Comparison of ENCODE assay signal across 36 cellular contexts in the genomic region with DNA sequence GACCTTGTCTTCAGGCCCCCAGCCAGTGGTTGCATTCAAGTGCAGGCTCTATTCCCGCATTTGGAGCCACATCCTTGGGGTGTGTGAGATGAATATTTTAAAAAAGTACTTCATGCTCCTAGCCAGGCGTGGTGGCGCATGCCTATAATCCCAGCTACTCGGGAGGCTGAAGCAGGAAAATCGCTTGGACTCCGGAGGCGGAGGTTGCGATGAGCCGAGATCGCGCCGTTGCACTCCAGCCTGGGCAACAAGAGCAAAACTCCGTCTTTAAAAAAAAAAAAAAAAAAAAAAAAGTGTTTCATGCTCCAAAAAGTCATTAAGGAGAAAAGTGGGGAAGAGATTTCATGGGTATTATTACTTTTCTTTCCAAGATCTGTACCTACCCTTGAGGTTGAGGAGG. TPM values are rescaled to one million over a fixed set of nuclear protein-coding genes. Genes with fewer than 3 reads are reported as not detected.
"Had no signal": no experiment of that assay in that cellular context is flagged by ENCODE, and none has a peak within 500 bp of the region (broad histone marks: within the 10 kb centered on the region; RNA-seq: fewer than 3 reads in every experiment).

No MANE protein-coding gene starts in this region.

- H3K27me3 Mint-ChIP-seq: activated CD4-positive, alpha-beta T cell treated with anti-CD3 and anti-CD28 coated beads for 36 hours; activated CD4-positive, alpha-beta T cell treated with anti-CD3 and anti-CD28 coated beads, Interleukin-2, amount 10 ng/mL, durations not matched to agents 7 days and 5 days; activated naive CD4-positive, alpha-beta T cell treated with anti-CD3 and anti-CD28 coated beads, Interleukin-2, amount 50 U/mL, for 24 hours; activated naive CD8-positive, alpha-beta T cell; activated T-cell treated with anti-CD3 and anti-CD28 coated beads, Interleukin-2, amount 50 U/mL, for 24 hours had no signal

- H3K4me3 Mint-ChIP-seq: activated CD4-positive, alpha-beta memory T cell treated with anti-CD3 and anti-CD28 coated beads, Interleukin-2, amount 10 ng/mL, durations not matched to agents 7 days and 5 days; activated CD4-positive, alpha-beta T cell treated with anti-CD3 and anti-CD28 coated beads for 36 hours; activated CD4-positive, alpha-beta T cell treated with anti-CD3 and anti-CD28 coated beads, Interleukin-2, amount 10 ng/mL, durations not matched to agents 7 days and 5 days; activated CD8-positive, alpha-beta memory T cell treated with anti-CD3 and anti-CD28 coated beads, Interleukin-2, amount 10 ng/mL, durations not matched to agents 7 days and 5 days; activated CD8-positive, alpha-beta T cell treated with anti-CD3 and anti-CD28 coated beads, Interleukin-2, amount 10 ng/mL, durations not matched to agents 7 days and 5 days; activated naive CD4-positive, alpha-beta T cell treated with anti-CD3 and anti-CD28 coated beads, Interleukin-2, amount 10 ng/mL, durations not matched to agents 7 days and 5 days; activated naive CD4-positive, alpha-beta T cell treated with anti-CD3 and anti-CD28 coated beads, Interleukin-2, amount 50 U/mL, for 24 hours; activated naive CD8-positive, alpha-beta T cell; activated naive CD8-positive, alpha-beta T cell treated with anti-CD3 and anti-CD28 coated beads, Interleukin-2, amount 10 ng/mL, durations not matched to agents 7 days and 5 days; activated naive CD8-positive, alpha-beta T cell treated with anti-CD3 and anti-CD28 coated beads, Interleukin-2, amount 50 U/mL, for 24 hours; activated T-cell treated with anti-CD3 and anti-CD28 coated beads, Interleukin-2, amount 50 U/mL, for 24 hours; T-helper 1 cell treated with Interleukin-12 subunit alpha and Interleukin-12 subunit beta and Interleukin-4 antibody, amounts not matched to agents 30 μg/mL and 1 μg/mL, for 36 hours; T-helper 2 cell treated with Interferon-gamma antibody and Interleukin-4, amounts not matched to agents 5 μg/mL and 100 μg/mL, for 36 hours; WTC11 had no signal

- H3K27ac Mint-ChIP-seq: activated CD4-positive, alpha-beta memory T cell treated with anti-CD3 and anti-CD28 coated beads, Interleukin-2, amount 10 ng/mL, durations not matched to agents 7 days and 5 days; activated CD4-positive, alpha-beta T cell treated with anti-CD3 and anti-CD28 coated beads for 36 hours; activated CD4-positive, alpha-beta T cell treated with anti-CD3 and anti-CD28 coated beads, Interleukin-2, amount 10 ng/mL, durations not matched to agents 7 days and 5 days; activated CD8-positive, alpha-beta memory T cell treated with anti-CD3 and anti-CD28 coated beads, Interleukin-2, amount 10 ng/mL, durations not matched to agents 7 days and 5 days; activated CD8-positive, alpha-beta T cell treated with anti-CD3 and anti-CD28 coated beads, Interleukin-2, amount 10 ng/mL, durations not matched to agents 7 days and 5 days; activated naive CD4-positive, alpha-beta T cell treated with anti-CD3 and anti-CD28 coated beads, Interleukin-2, amount 50 U/mL, for 24 hours; activated naive CD8-positive, alpha-beta T cell; activated naive CD8-positive, alpha-beta T cell treated with anti-CD3 and anti-CD28 coated beads, Interleukin-2, amount 10 ng/mL, durations not matched to agents 7 days and 5 days; activated naive CD8-positive, alpha-beta T cell treated with anti-CD3 and anti-CD28 coated beads, Interleukin-2, amount 50 U/mL, for 24 hours; activated T-cell treated with anti-CD3 and anti-CD28 coated beads, Interleukin-2, amount 50 U/mL, for 24 hours; activated T-helper 2 cell treated with anti-CD3 and anti-CD28 coated beads, Interferon-gamma antibody, Interleukin-2, Interleukin-4, amounts not matched to agents 10 μg/mL and 5 μg/mL and 100 μg/mL, durations not matched to agents 14 hours and 24 hours and 36 hours; T-helper 1 cell treated with Interleukin-12 subunit alpha and Interleukin-12 subunit beta and Interleukin-4 antibody, amounts not matched to agents 30 μg/mL and 1 μg/mL, for 36 hours; T-helper 2 cell treated with Interferon-gamma antibody and Interleukin-4, amounts not matched to agents 5 μg/mL and 100 μg/mL, for 36 hours; WTC11 had no signal

- H3K4me1 ChIP-seq: ascending aorta, breast epithelium had no signal

- DNase-seq: activated CD4-positive, alpha-beta memory T cell treated with anti-CD3 and anti-CD28 coated beads, Interleukin-2, amount 10 ng/mL, durations not matched to agents 7 days and 5 days; activated CD4-positive, alpha-beta T cell treated with anti-CD3 and anti-CD28 coated beads for 1 hour; activated CD4-positive, alpha-beta T cell treated with anti-CD3 and anti-CD28 coated beads for 36 hours; activated CD4-positive, alpha-beta T cell treated with anti-CD3 and anti-CD28 coated beads for 48 hours; activated CD4-positive, alpha-beta T cell treated with anti-CD3 and anti-CD28 coated beads, Interleukin-2, amount 10 ng/mL, durations not matched to agents 7 days and 5 days; activated CD4-positive, alpha-beta T cell treated with anti-CD3 and anti-CD28 coated beads, Interleukin-2, amount 50 U/mL, for 48 hours; activated CD4-positive, CD25-positive, alpha-beta regulatory T cell; activated CD8-positive, alpha-beta memory T cell treated with anti-CD3 and anti-CD28 coated beads for 24 hours; activated CD8-positive, alpha-beta memory T cell treated with anti-CD3 and anti-CD28 coated beads, Interleukin-2, amount 10 ng/mL, durations not matched to agents 7 days and 5 days; activated CD8-positive, alpha-beta memory T cell treated with anti-CD3 and anti-CD28 coated beads, Interleukin-2, amount 50 U/mL, for 48 hours; activated CD8-positive, alpha-beta T cell treated with anti-CD3 and anti-CD28 coated beads, Interleukin-2, amount 10 ng/mL, durations not matched to agents 7 days and 5 days; activated effector memory CD4-positive, alpha-beta T cell treated with Interleukin-2 at 50 U/mL for 16 hours; activated gamma-delta T cell; activated naive CD4-positive, alpha-beta T cell treated with anti-CD3 and anti-CD28 coated beads, Interleukin-2, amount 10 ng/mL, durations not matched to agents 7 days and 5 days; activated naive CD4-positive, alpha-beta T cell treated with Interleukin-2 at 50 U/mL for 16 hours; activated naive CD8-positive, alpha-beta T cell treated with anti-CD3 and anti-CD28 coated beads, Interleukin-2, amount 10 ng/mL, durations not matched to agents 7 days and 5 days; activated naive CD8-positive, alpha-beta T cell treated with anti-CD3 and anti-CD28 coated beads, Interleukin-2, amount 50 U/mL, for 24 hours; activated T-cell treated with anti-CD3 and anti-CD28 coated beads, Interleukin-2, amount 50 U/mL, for 24 hours; activated T-cell treated with anti-CD3 and anti-CD28 coated beads, Interleukin-2, amount 50 U/mL, for 48 hours; amygdala; anterior cingulate cortex; brain microvascular endothelial cell; central memory CD4-positive, alpha-beta T cell; T-helper 1 cell; T-helper 2 cell; T-helper 9 cell had no signal

- H3K9me3 Mint-ChIP-seq: activated CD4-positive, alpha-beta memory T cell treated with anti-CD3 and anti-CD28 coated beads, Interleukin-2, amount 10 ng/mL, durations not matched to agents 7 days and 5 days; activated CD4-positive, alpha-beta T cell treated with anti-CD3 and anti-CD28 coated beads, Interleukin-2, amount 10 ng/mL, durations not matched to agents 7 days and 5 days; activated naive CD4-positive, alpha-beta T cell treated with anti-CD3 and anti-CD28 coated beads, Interleukin-2, amount 10 ng/mL, durations not matched to agents 7 days and 5 days; activated naive CD4-positive, alpha-beta T cell treated with anti-CD3 and anti-CD28 coated beads, Interleukin-2, amount 50 U/mL, for 24 hours; activated naive CD8-positive, alpha-beta T cell treated with anti-CD3 and anti-CD28 coated beads, Interleukin-2, amount 10 ng/mL, durations not matched to agents 7 days and 5 days; activated naive CD8-positive, alpha-beta T cell treated with anti-CD3 and anti-CD28 coated beads, Interleukin-2, amount 50 U/mL, for 24 hours; activated T-cell treated with anti-CD3 and anti-CD28 coated beads, Interleukin-2, amount 50 U/mL, for 24 hours; activated T-helper 2 cell treated with anti-CD3 and anti-CD28 coated beads, Interferon-gamma antibody, Interleukin-2, Interleukin-4, amounts not matched to agents 10 μg/mL and 5 μg/mL and 100 μg/mL, durations not matched to agents 14 hours and 24 hours and 36 hours; T-helper 1 cell treated with Interleukin-12 subunit alpha and Interleukin-12 subunit beta and Interleukin-4 antibody, amounts not matched to agents 30 μg/mL and 1 μg/mL, for 36 hours; T-helper 2 cell treated with Interferon-gamma antibody and Interleukin-4, amounts not matched to agents 5 μg/mL and 100 μg/mL, for 36 hours; WTC11 had no signal

- ATAC-seq: activated CD4-positive, alpha-beta T cell treated with anti-CD3 and anti-CD28 coated beads for 36 hours; activated CD4-positive, CD25-positive, alpha-beta regulatory T cell treated with anti-CD3 and anti-CD28 coated beads, Interleukin-2, amount 50 U/mL, for 24 hours; activated CD8-positive, alpha-beta memory T cell treated with anti-CD3 and anti-CD28 coated beads, Interleukin-2, amount 10 ng/mL, durations not matched to agents 7 days and 5 days; activated CD8-positive, alpha-beta T cell treated with anti-CD3 and anti-CD28 coated beads, Interleukin-2, amount 10 ng/mL, durations not matched to agents 7 days and 5 days; activated naive CD8-positive, alpha-beta T cell treated with anti-CD3 and anti-CD28 coated beads, Interleukin-2, amount 50 U/mL, for 24 hours; WTC11 had no signal

- H3K27ac ChIP-seq: ascending aorta, brain microvascular endothelial cell, breast epithelium, VCaP had no signal

- H3K4me1 Mint-ChIP-seq: activated CD4-positive, alpha-beta T cell treated with anti-CD3 and anti-CD28 coated beads for 36 hours; activated naive CD4-positive, alpha-beta T cell treated with anti-CD3 and anti-CD28 coated beads, Interleukin-2, amount 50 U/mL, for 24 hours had no signal

- H3K27me3 ChIP-seq: ascending aorta had no signal

- H3K9me3 ChIP-seq: ascending aorta, breast epithelium had no signal

- H3K36me3 Mint-ChIP-seq: activated naive CD4-positive, alpha-beta T cell treated with anti-CD3 and anti-CD28 coated beads, Interleukin-2, amount 10 ng/mL, durations not matched to agents 7 days and 5 days; activated naive CD4-positive, alpha-beta T cell treated with anti-CD3 and anti-CD28 coated beads, Interleukin-2, amount 50 U/mL, for 24 hours; activated naive CD8-positive, alpha-beta T cell; activated naive CD8-positive, alpha-beta T cell treated with anti-CD3 and anti-CD28 coated beads, Interleukin-2, amount 10 ng/mL, durations not matched to agents 7 days and 5 days; WTC11 had no signal

- H3K36me3 ChIP-seq: ascending aorta, brain microvascular endothelial cell, breast epithelium had no signal

- H3K4me3 ChIP-seq: ascending aorta, breast epithelium had no signal

RNA-seq across cellular contexts. Expression of gene SCUBE1, which starts 18.0 kb away (rescaled TPM):
- total RNA-seq: activated CD4-positive, alpha-beta T cell treated with anti-CD3 and anti-CD28 coated beads for 36 hours; activated CD4-positive, alpha-beta T cell treated with anti-CD3 and anti-CD28 coated beads, Interleukin-2, amount 10 ng/mL, durations not matched to agents 7 days and 5 days; activated T-helper 2 cell treated with anti-CD3 and anti-CD28 coated beads, Interferon-gamma antibody, Interleukin-2, Interleukin-4, amounts not matched to agents 10 μg/mL and 5 μg/mL and 100 μg/mL, durations not matched to agents 14 hours and 24 hours and 36 hours had no signal
